2 cellular contexts compared by ENCODE assay signal in the genomic region with DNA sequence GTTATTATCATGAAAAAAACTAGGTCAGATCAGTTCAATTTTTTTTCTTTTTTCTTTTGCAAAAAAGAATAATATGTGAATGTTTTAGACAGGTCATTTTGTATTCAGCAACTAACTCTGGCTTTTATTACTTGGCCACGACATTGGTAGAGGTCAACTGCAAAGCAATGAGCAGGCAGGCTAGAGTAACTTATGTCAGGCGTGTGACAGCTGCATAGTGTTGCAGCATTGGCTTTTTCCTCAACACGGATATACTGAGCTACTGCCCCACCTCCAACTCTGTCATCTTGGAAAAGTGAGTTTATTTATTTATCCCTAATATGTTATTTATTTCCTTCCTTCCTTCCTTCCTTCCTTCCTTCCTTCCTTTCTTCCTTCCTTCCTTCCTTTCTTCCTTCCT. TPM values are rescaled to one million over a fixed set of nuclear protein-coding genes. Genes with fewer than 3 reads are reported as not detected.
"Had no signal": no experiment of that assay in that cellular context is flagged by ENCODE, and none has a peak within 500 bp of the region (broad histone marks: within the 10 kb centered on the region; RNA-seq: fewer than 3 reads in every experiment).

No MANE protein-coding gene starts in this region.

RNA-seq across cellular contexts. Expression of gene LANCL3, which starts 47.8 kb away (rescaled TPM):
- total RNA-seq: SK-MEL-5 had no signal
- polyA plus RNA-seq: cardiac muscle cell had no signal
